In the genomic region with DNA sequence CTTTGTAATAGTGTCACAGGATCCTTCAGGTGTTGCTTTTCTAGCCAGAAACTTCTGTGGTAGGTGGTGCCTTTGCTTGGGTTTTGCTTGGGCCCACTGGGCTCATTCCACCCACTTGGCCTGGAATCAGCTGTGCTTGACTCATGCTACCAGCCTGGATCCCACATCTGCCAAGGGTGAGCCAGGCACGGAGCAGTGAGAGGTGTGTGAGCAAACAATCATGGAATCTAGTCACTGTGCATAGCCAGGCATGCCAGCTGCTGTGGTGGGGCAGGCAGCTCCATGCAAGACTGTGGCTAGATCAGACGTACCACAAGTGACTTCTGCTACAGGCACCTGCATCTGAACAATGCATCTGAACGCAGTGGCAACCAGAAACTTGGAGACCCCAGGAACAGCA, we compare ENCODE assay signal across 16 cellular contexts.
"Had no signal": no experiment of that assay in that cellular context is flagged by ENCODE, and none has a peak within 500 bp of the region (broad histone marks: within the 10 kb centered on the region; RNA-seq: fewer than 3 reads in every experiment).

No MANE protein-coding gene starts in this region.

- ATAC-seq: activated CD4-positive, CD25-positive, alpha-beta regulatory T cell treated with anti-CD3 and anti-CD28 coated beads, Interleukin-2, amount 50 U/mL, for 24 hours; activated naive CD8-positive, alpha-beta T cell treated with anti-CD3 and anti-CD28 coated beads, Interleukin-2, amount 50 U/mL, for 24 hours; stimulated activated naive CD8-positive, alpha-beta T cell treated with anti-CD3 and anti-CD28 coated beads, Interleukin-15, Interleukin-2, amounts not matched to agents 100 U/mL and 50 U/mL, for 24 hours had no signal

- H3K4me1 ChIP-seq: colonic mucosa, transverse colon had no signal

- H3K27me3 ChIP-seq: colonic mucosa, transverse colon had no signal

- DNase-seq: activated CD4-positive, alpha-beta T cell treated with anti-CD3 and anti-CD28 coated beads, Interleukin-2, amount 10 ng/mL, durations not matched to agents 7 days and 5 days; activated CD8-positive, alpha-beta memory T cell treated with anti-CD3 and anti-CD28 coated beads for 24 hours; activated CD8-positive, alpha-beta memory T cell treated with anti-CD3 and anti-CD28 coated beads, Interleukin-2, amount 50 U/mL, for 48 hours; activated effector memory CD4-positive, alpha-beta T cell treated with Interleukin-2 at 50 U/mL for 16 hours; activated naive CD4-positive, alpha-beta T cell treated with anti-CD3 and anti-CD28 coated beads, Interleukin-2, amount 10 ng/mL, durations not matched to agents 7 days and 5 days; activated naive CD8-positive, alpha-beta T cell treated with anti-CD3 and anti-CD28 coated beads, Interleukin-2, amount 50 U/mL, for 24 hours; activated T-cell treated with anti-CD3 and anti-CD28 coated beads, Interleukin-2, amount 50 U/mL, for 48 hours; colonic mucosa; left cardiac atrium; nucleus accumbens; retina; stimulated activated naive CD8-positive, alpha-beta T cell treated with anti-CD3 and anti-CD28 coated beads, Interleukin-15, Interleukin-2, amounts not matched to agents 100 U/mL and 50 U/mL, for 24 hours; T1000; transverse colon had no signal

- H3K36me3 ChIP-seq: colonic mucosa, transverse colon had no signal

- H3K4me3 ChIP-seq: colonic mucosa, lung, transverse colon had no signal

- H3K27ac ChIP-seq: colonic mucosa, transverse colon had no signal

- H3K9me3 ChIP-seq: colonic mucosa, transverse colon had no signal
